32 cellular contexts compared by ENCODE assay signal in the genomic region with DNA sequence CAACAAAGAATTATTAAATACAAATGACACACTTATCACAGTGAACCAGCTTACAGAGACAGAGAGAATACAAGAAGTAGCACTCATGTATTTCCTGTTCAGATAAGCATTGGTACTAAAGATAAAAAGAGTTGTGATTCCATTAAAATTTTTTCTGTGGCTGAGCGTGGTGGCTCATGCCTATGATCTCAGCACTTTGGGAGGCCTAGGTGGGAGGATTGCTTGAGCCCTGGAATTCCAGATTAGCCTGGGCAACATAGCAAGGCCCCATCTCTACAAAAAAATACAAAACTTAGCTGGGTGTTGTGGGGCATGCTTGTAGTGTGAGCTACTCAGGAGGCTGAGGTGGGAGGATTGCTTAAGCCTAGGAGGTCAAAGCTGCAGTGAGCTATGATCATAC.
DNase-seq lines count a peak whose midpoint lies in the region; ATAC-seq and TF ChIP-seq lines count a peak whose summit lies in the region.
"Had no signal": no experiment of that assay in that cellular context is flagged by ENCODE, and none has a peak within 500 bp of the region (broad histone marks: within the 10 kb centered on the region; RNA-seq: fewer than 3 reads in every experiment).

No MANE protein-coding gene starts in this region.

- no peaks in the 10 kb centered on the region for H3K36me3 ChIP-seq in brain microvascular endothelial cell (replicated peaks)

- no peak overlapping the region for H3K4me3 Mint-ChIP-seq in stimulated activated naive CD8-positive, alpha-beta T cell treated with anti-CD3 and anti-CD28 coated beads, Interleukin-15, Interleukin-2, amounts not matched to agents 100 ng/mL and 50 ng/mL, for 24 hours
- no peak overlapping the region for H3K4me3 Mint-ChIP-seq in stimulated activated naive CD8-positive, alpha-beta T cell treated with anti-CD3 and anti-CD28 coated beads, Interleukin-15, amount 100 ng/mL, for 72 hours
- H3K4me3 Mint-ChIP-seq: activated naive CD8-positive, alpha-beta T cell; activated T-helper 17 cell treated with anti-CD3 and anti-CD28 coated beads, Interleukin-2, amount 50 U/mL, for 72 hours; CD4-positive, alpha-beta T cell; immature natural killer cell; natural killer cell; T-cell had no signal

- no peak for TF ChIP-seq POLR2A in GM18505 (IDR thresholded peaks at IDR 0.05; ENCODE audit: borderline replicate concordance, extremely low read depth, insufficient read depth, insufficient read length)

- ATAC-seq in stimulated activated naive CD8-positive, alpha-beta T cell treated with anti-CD3 and anti-CD28 coated beads, Interleukin-15, amount 100 ng/mL, for 72 hours: no peak
- ATAC-seq in GM18868 (IDR thresholded peaks at IDR 0.05; ENCODE audit: unreplicated experiment) (no peak), GM18505 (IDR thresholded peaks at IDR 0.05; ENCODE audit: unreplicated experiment) (no peak)
- ATAC-seq: activated T-helper 17 cell treated with anti-CD3 and anti-CD28 coated beads, Interleukin-2, amount 50 U/mL, for 72 hours; esophagus mucosa; natural killer cell; T-cell had no signal

- H3K27ac Mint-ChIP-seq in stimulated activated naive CD8-positive, alpha-beta T cell treated with anti-CD3 and anti-CD28 coated beads, Interleukin-15, Interleukin-2, amounts not matched to agents 100 ng/mL and 50 ng/mL, for 24 hours: peak overlapping the region; percentile 8
- no peak overlapping the region for H3K27ac Mint-ChIP-seq in stimulated activated naive CD8-positive, alpha-beta T cell treated with anti-CD3 and anti-CD28 coated beads, Interleukin-15, amount 100 ng/mL, for 72 hours
- H3K27ac Mint-ChIP-seq: activated naive CD8-positive, alpha-beta T cell; activated T-helper 17 cell treated with anti-CD3 and anti-CD28 coated beads, Interleukin-2, amount 50 U/mL, for 72 hours; CD4-positive, alpha-beta T cell; immature natural killer cell; natural killer cell; T-cell had no signal

- H3K4me1 Mint-ChIP-seq in stimulated activated naive CD8-positive, alpha-beta T cell treated with anti-CD3 and anti-CD28 coated beads, Interleukin-15, Interleukin-2, amounts not matched to agents 100 ng/mL and 50 ng/mL, for 24 hours (ENCODE audit: low read depth): peaks cover 16% of the 10 kb centered on the region
- H3K4me1 Mint-ChIP-seq in stimulated activated naive CD8-positive, alpha-beta T cell treated with anti-CD3 and anti-CD28 coated beads, Interleukin-15, amount 100 ng/mL, for 72 hours: peaks cover 9% of the 10 kb centered on the region
- H3K4me1 Mint-ChIP-seq: activated T-helper 17 cell treated with anti-CD3 and anti-CD28 coated beads, Interleukin-2, amount 50 U/mL, for 72 hours had no signal

- no peak for TF ChIP-seq CTCF in brain microvascular endothelial cell (IDR thresholded peaks at IDR 0.05; ENCODE audit: low read depth, low read length, missing control alignments)

- H3K36me3 Mint-ChIP-seq in stimulated activated naive CD8-positive, alpha-beta T cell treated with anti-CD3 and anti-CD28 coated beads, Interleukin-15, Interleukin-2, amounts not matched to agents 100 ng/mL and 50 ng/mL, for 24 hours (ENCODE audit: low read depth): peaks cover 3% of the 10 kb centered on the region

- H3K27me3 ChIP-seq in brain microvascular endothelial cell (replicated peaks): no peaks in the 10 kb centered on the region
- H3K27me3 ChIP-seq: ascending aorta, SJCRH30, thyroid gland had no signal

- DNase-seq in stimulated activated naive CD8-positive, alpha-beta T cell treated with anti-CD3 and anti-CD28 coated beads, Interleukin-15, amount 100 ng/mL, for 72 hours: no peak
- DNase-seq in brain microvascular endothelial cell: peak; percentile 68
- DNase-seq in kidney glomerular epithelial cell (lab: John Stamatoyannopoulos, UW): peak; percentile 3
- no peak for DNase-seq in NOMO-1 treated with DMSO at 0.1 percent for 48 hours (lab: John Stamatoyannopoulos, UW; ENCODE audit: unreplicated experiment)
- DNase-seq in SW480 (ENCODE audit: low spot score): no peak
- DNase-seq: 8988T; activated CD4-positive, alpha-beta T cell treated with anti-CD3 and anti-CD28 coated beads, Interleukin-2, amount 50 U/mL, for 1 hour; CD4-positive, alpha-beta T cell; effector memory CD4-positive, alpha-beta T cell; GM23248; hippocampal formation; immature natural killer cell; left ventricle myocardium inferior; natural killer cell; NCI-H1092 treated with DMSO at 0.1 percent for 48 hours; NCI-H187 treated with DMSO at 0.1 percent for 48 hours; NCI-H526; retina; SJCRH30; stimulated activated CD4-positive, alpha-beta T cell treated with anti-CD3 and anti-CD28 coated beads, Interleukin-12 subunit alpha, Interleukin-12 subunit beta, amount 100 ng/mL, for 4 hours; stimulated activated CD4-positive, alpha-beta T cell treated with anti-CD3 and anti-CD28 coated beads, Interleukin-4, amount 100 ng/mL, for 24 hours; stimulated activated naive CD4-positive, alpha-beta T cell; T-cell; thyroid gland had no signal

- H3K27me3 Mint-ChIP-seq in stimulated activated naive CD8-positive, alpha-beta T cell treated with anti-CD3 and anti-CD28 coated beads, Interleukin-15, Interleukin-2, amounts not matched to agents 100 ng/mL and 50 ng/mL, for 24 hours: peaks cover 14% of the 10 kb centered on the region
- peaks cover 45% of the 10 kb centered on the region for H3K27me3 Mint-ChIP-seq in stimulated activated naive CD8-positive, alpha-beta T cell treated with anti-CD3 and anti-CD28 coated beads, Interleukin-15, amount 100 ng/mL, for 72 hours
- H3K27me3 Mint-ChIP-seq: T-cell had no signal

- in situ Hi-C loops in brain microvascular endothelial cell (cut with HindIII; ENCODE audit: low pct_ligation_motif_present, low sequenced_read_pairs): no loop called here

- H3K27ac ChIP-seq in brain microvascular endothelial cell: no peak overlapping the region
- H3K27ac ChIP-seq: ascending aorta, GM23248, left ventricle myocardium inferior, SJCRH30, thyroid gland, VCaP had no signal

- no peaks in the 10 kb centered on the region for H3K9me3 Mint-ChIP-seq in stimulated activated naive CD8-positive, alpha-beta T cell treated with anti-CD3 and anti-CD28 coated beads, Interleukin-15, Interleukin-2, amounts not matched to agents 100 ng/mL and 50 ng/mL, for 24 hours
- H3K9me3 Mint-ChIP-seq in stimulated activated naive CD8-positive, alpha-beta T cell treated with anti-CD3 and anti-CD28 coated beads, Interleukin-15, amount 100 ng/mL, for 72 hours: no peaks in the 10 kb centered on the region
- H3K9me3 Mint-ChIP-seq: activated T-helper 17 cell treated with anti-CD3 and anti-CD28 coated beads, Interleukin-2, amount 50 U/mL, for 72 hours; immature natural killer cell; natural killer cell; T-cell had no signal

- no peak overlapping the region for H3K4me3 ChIP-seq in brain microvascular endothelial cell (ENCODE audit: low read depth, low read length)
- H3K4me3 ChIP-seq: ascending aorta, GM23248, left ventricle myocardium inferior, SJCRH30, thyroid gland had no signal

Comparison
In these comparisons a context has a peak if more than half of its experiments do, and no peak if none do; other contexts are left out.
1. DNase-seq: peak in brain microvascular endothelial cell (single experiment) and kidney glomerular epithelial cell (single experiment); none in stimulated activated naive CD8-positive, alpha-beta T cell treated with anti-CD3 and anti-CD28 coated beads, Interleukin-15, amount 100 ng/mL, for 72 hours (0 of 2), NOMO-1 treated with DMSO at 0.1 percent for 48 hours (single experiment) and SW480 (single experiment).